ENCODE assay signal across 34 cellular contexts in genomic region chr3:46768061-46768460, GRCh38.
"Had no signal": no experiment of that assay in that cellular context is flagged by ENCODE, and none has a peak within 500 bp of the region (broad histone marks: within the 10 kb centered on the region; RNA-seq: fewer than 3 reads in every experiment).

No MANE protein-coding gene starts in this region.

- DNase-seq: Karpas-422, Kasumi-1, MG63, MM.1S, MV-4-11, NCI-H1048, NCI-H1092, NCI-H1092 treated with DMSO at 0.1 percent for 48 hours, NCI-H1105, NCI-H1105 treated with DMSO at 0.1 percent for 48 hours, NCI-H1417, NCI-H1417 treated with DMSO at 0.1 percent for 48 hours, NCI-H1436, NCI-H1436 treated with DMSO at 0.1 percent for 48 hours, NCI-H146, NCI-H1694, NCI-H1694 treated with DMSO at 0.1 percent for 48 hours, NCI-H187, NCI-H187 treated with DMSO at 0.1 percent for 48 hours, NCI-H1930, NCI-H2029, NCI-H2029 treated with DMSO at 0.1 percent for 48 hours, NCI-H2081, NCI-H2081 treated with DMSO at 0.1 percent for 48 hours, NCI-H2107, NCI-H2171, NCI-H2171 treated with DMSO at 0.1 percent for 48 hours, NCI-H2227 treated with DMSO at 0.1 percent for 48 hours, NCI-H226, NCI-H345, NCI-H446, NCI-H446 treated with DMSO at 0.1 percent for 48 hours, NCI-H510A, NCI-H510A treated with DMSO at 0.1 percent for 48 hours had no signal

- H3K36me3 ChIP-seq: MG63 had no signal

- H3K4me3 ChIP-seq: MG63 had no signal

- H3K9me3 ChIP-seq: MG63 had no signal
